ENCODE assay signal across 1 cellular context in the genomic region with DNA sequence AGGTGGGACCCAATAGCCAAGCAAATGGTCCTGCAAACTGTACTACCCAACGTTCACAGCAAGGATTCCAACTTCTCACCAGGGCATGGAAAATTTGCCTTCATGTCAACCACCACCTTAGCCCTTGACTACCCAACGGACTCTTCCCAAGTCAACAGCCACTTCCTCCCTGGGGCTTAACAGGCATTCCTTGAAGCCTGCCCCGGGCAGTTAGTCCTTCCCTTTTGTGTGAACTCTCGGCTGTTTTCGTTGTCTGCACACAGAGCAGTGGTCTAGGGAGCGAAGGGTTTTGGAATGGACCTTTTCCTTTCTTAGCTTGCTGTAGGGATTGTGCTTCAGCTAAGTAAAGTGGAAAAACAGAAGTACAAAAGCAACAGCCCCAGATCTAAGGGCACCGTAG.
TF ChIP-seq lines count a peak whose summit lies in the region.

No MANE protein-coding gene starts in this region.

TF ChIP-seq in H1, 55 proteins besides CTCF, POLR2A, EP300 and RAD21:
- no peak for TF ChIP-seq SAP30 (IDR thresholded peaks at IDR 0.05; ENCODE audit: insufficient read depth, insufficient replicate concordance, low read length)
- no peak for TF ChIP-seq MAFK (IDR thresholded peaks at IDR 0.05; ENCODE audit: low read depth, low read length)
- no peak for TF ChIP-seq NRF1 (IDR thresholded peaks at IDR 0.05; ENCODE audit: low read depth, low read length)
- TF ChIP-seq FOSL1 (IDR thresholded peaks at IDR 0.05; ENCODE audit: insufficient read depth, low read depth, low read length) = no peak
- no peak for TF ChIP-seq SIN3A (conservative IDR thresholded peaks at IDR 0.05 in 1 of 2, IDR thresholded peaks at IDR 0.05 in 1 of 2; ENCODE audit: low read depth in 1 of 2, low read length in 2 of 2)
- no peak for TF ChIP-seq NANOG (IDR thresholded peaks at IDR 0.05; ENCODE audit: insufficient read depth, low read depth, low read length, poor library complexity, severe bottlenecking)
- no peak for TF ChIP-seq EZH2 (IDR thresholded peaks at IDR 0.05; ENCODE audit: low read depth, low read length, severe bottlenecking)
- no peak for TF ChIP-seq CREB1 (IDR thresholded peaks at IDR 0.05)
- TF ChIP-seq GABPA (IDR thresholded peaks at IDR 0.05; ENCODE audit: borderline replicate concordance, insufficient read depth, low read length) = no peak
- TF ChIP-seq TBP (IDR thresholded peaks at IDR 0.05; ENCODE audit: low read depth, low read length) = no peak
- no peak for TF ChIP-seq CBX5 (IDR thresholded peaks at IDR 0.05; ENCODE audit: low read depth, low read length)
- TF ChIP-seq EGR1 (IDR thresholded peaks at IDR 0.05; ENCODE audit: borderline replicate concordance, low read depth, low read length) = no peak
- no peak for TF ChIP-seq JUN (IDR thresholded peaks at IDR 0.05; ENCODE audit: low read depth, low read length)
- TF ChIP-seq CTBP2 (IDR thresholded peaks at IDR 0.05; ENCODE audit: borderline replicate concordance, insufficient read depth, insufficient read length, low read length) = no peak
TF ChIP-seq in H1: peak in this region for 0.
